Comparison of ENCODE assay signal across 1 cellular context in genomic region chr17:45893725-45894021, GRCh38.
TF ChIP-seq lines count a peak whose summit lies in the region.

No MANE protein-coding gene starts in this region.

TF ChIP-seq in GM12878, 131 proteins besides CTCF, POLR2A, EP300 and RAD21:
- no peak for TF ChIP-seq HSF1 (IDR thresholded peaks at IDR 0.05; ENCODE audit: low read depth, low read length)
- TF ChIP-seq ZNF592 (IDR thresholded peaks at IDR 0.05) = no peak
- no peak for TF ChIP-seq EZH2 (IDR thresholded peaks at IDR 0.05; ENCODE audit: borderline replicate concordance, control insufficient read depth, low read depth, low read length)
- TF ChIP-seq PKNOX1 (IDR thresholded peaks at IDR 0.05) = no peak
- no peak for TF ChIP-seq STAT1 (conservative IDR thresholded peaks at IDR 0.05)
- no peak for TF ChIP-seq JUNB (IDR thresholded peaks at IDR 0.05)
- no peak for TF ChIP-seq ZNF24 (IDR thresholded peaks at IDR 0.05)
- no peak for TF ChIP-seq ZZZ3 (IDR thresholded peaks at IDR 0.05; ENCODE audit: control insufficient read depth, insufficient read length, low read depth)
- no peak for TF ChIP-seq SMAD5 (IDR thresholded peaks at IDR 0.05; ENCODE audit: low read depth)
- TF ChIP-seq ZNF274 (IDR thresholded peaks at IDR 0.05; ENCODE audit: insufficient read depth, insufficient read length) = no peak
- TF ChIP-seq ZSCAN29 (IDR thresholded peaks at IDR 0.05) = no peak
- TF ChIP-seq POU2F2 (IDR thresholded peaks at IDR 0.05; ENCODE audit: borderline replicate concordance, low read depth, low read length) = no peak
- no peak for TF ChIP-seq ZNF217 (IDR thresholded peaks at IDR 0.05)
- TF ChIP-seq PAX8 (IDR thresholded peaks at IDR 0.05) = no peak
- TF ChIP-seq E2F4 (IDR thresholded peaks at IDR 0.05; ENCODE audit: low read depth, low read length) = no peak
- TF ChIP-seq GATAD2B (conservative IDR thresholded peaks at IDR 0.05; ENCODE audit: low read depth) = no peak
- TF ChIP-seq IRF5 (IDR thresholded peaks at IDR 0.05; ENCODE audit: borderline replicate concordance) = no peak
- no peak for TF ChIP-seq BHLHE40 (IDR thresholded peaks at IDR 0.05; ENCODE audit: borderline replicate concordance in 1 of 2, low read depth in 2 of 2, low read length in 1 of 2)
- TF ChIP-seq ETV6 (conservative IDR thresholded peaks at IDR 0.05 in 1 of 2, IDR thresholded peaks at IDR 0.05 in 1 of 2; ENCODE audit: borderline replicate concordance in 1 of 2, low read depth in 1 of 2) = no peak
